In genomic region chr19:34096020-34096915, GRCh38 we compare ENCODE assay signal across 1 cellular context.
TF ChIP-seq lines count a peak whose summit lies in the region.

No MANE protein-coding gene starts in this region.

TF ChIP-seq in HEK293, 187 proteins besides CTCF, POLR2A, EP300 and RAD21 (continued from another document):
- TF ChIP-seq ZNF629 (tag by site-specific recombination; IDR thresholded peaks at IDR 0.05) = 0 out of 2 replicates have a peak, but pooled peaks have one; percentile 10
- TF ChIP-seq PRDM6 (tag by site-specific recombination; IDR thresholded peaks at IDR 0.05) = 0 out of 2 replicates have a peak, but pooled peaks have one; percentile 11
- no peak for TF ChIP-seq ZNF248 (tag by site-specific recombination; IDR thresholded peaks at IDR 0.05)
- TF ChIP-seq HOXC10 (CRISPR knock-in tag; IDR thresholded peaks at IDR 0.05) = no peak
- no peak for TF ChIP-seq ZNF26 (tag by site-specific recombination; IDR thresholded peaks at IDR 0.05)
- peak; percentile 19; the same call in 1 of the 2 replicates for TF ChIP-seq GLIS1 (tag by site-specific recombination; IDR thresholded peaks at IDR 0.05)
- TF ChIP-seq PRDM10 (tag by site-specific recombination; IDR thresholded peaks at IDR 0.05) = peak; percentile 47; the same call in 1 of the 2 replicates
- TF ChIP-seq ZNF624 (tag by site-specific recombination; IDR thresholded peaks at IDR 0.05) = no peak
- peak; percentile 27; the same call in 1 of the 2 replicates for TF ChIP-seq TRIM28 (IDR thresholded peaks at IDR 0.05; ENCODE audit: borderline replicate concordance, low read length)
- 0 out of 2 replicates have a peak, but pooled peaks have one; percentile 23 for TF ChIP-seq ZBTB8A (tag by site-specific recombination; IDR thresholded peaks at IDR 0.05)
- TF ChIP-seq YY1 (tag by site-specific recombination; IDR thresholded peaks at IDR 0.05) = no peak
- TF ChIP-seq ZEB2 (tag by site-specific recombination; IDR thresholded peaks at IDR 0.05) = peak; percentile 61; the same call in 1 of the 2 replicates
- TF ChIP-seq ZSCAN16 (tag by site-specific recombination; IDR thresholded peaks at IDR 0.05) = no peak
- TF ChIP-seq ZSCAN30 (tag by site-specific recombination; IDR thresholded peaks at IDR 0.05) = peak; percentile 25; the same call in 1 of the 2 replicates
- TF ChIP-seq ZSCAN5A (tag by site-specific recombination; IDR thresholded peaks at IDR 0.05) = no peak
- TF ChIP-seq ZFHX2 (tag by site-specific recombination; conservative IDR thresholded peaks at IDR 0.05) = no peak
